5 cellular contexts compared by ENCODE assay signal in the genomic region with DNA sequence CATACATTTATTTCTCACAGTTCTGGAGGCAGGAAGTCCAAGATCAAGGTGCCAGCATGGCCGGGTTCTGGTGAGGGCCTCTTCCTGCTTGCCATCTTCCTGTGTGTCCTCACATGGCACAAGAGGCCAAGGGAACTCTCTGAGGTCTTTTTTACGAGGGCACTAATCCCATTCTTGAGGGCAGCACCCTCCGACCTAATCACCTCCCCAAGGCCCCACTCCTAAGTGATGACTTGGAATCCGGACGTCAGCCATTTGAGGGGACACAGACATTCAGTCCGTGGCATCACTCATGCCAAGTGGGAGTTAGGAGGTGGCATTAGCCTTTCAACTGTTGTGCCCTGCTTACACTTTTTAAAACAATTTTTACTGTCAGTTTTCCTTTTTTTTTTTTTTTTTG.
"Had no signal": no experiment of that assay in that cellular context is flagged by ENCODE, and none has a peak within 500 bp of the region (broad histone marks: within the 10 kb centered on the region; RNA-seq: fewer than 3 reads in every experiment).

No MANE protein-coding gene starts in this region.

- H3K4me3 ChIP-seq: GM23338 had no signal

- H3K27ac ChIP-seq: KMS-11 had no signal

- H3K9ac ChIP-seq: KMS-11 had no signal

- H3K4me2 ChIP-seq: GM23338, KMS-11 had no signal

- DNase-seq: H9, HCEC 1CT, KBM-7 had no signal
